12 cellular contexts compared by ENCODE assay signal in the genomic region with DNA sequence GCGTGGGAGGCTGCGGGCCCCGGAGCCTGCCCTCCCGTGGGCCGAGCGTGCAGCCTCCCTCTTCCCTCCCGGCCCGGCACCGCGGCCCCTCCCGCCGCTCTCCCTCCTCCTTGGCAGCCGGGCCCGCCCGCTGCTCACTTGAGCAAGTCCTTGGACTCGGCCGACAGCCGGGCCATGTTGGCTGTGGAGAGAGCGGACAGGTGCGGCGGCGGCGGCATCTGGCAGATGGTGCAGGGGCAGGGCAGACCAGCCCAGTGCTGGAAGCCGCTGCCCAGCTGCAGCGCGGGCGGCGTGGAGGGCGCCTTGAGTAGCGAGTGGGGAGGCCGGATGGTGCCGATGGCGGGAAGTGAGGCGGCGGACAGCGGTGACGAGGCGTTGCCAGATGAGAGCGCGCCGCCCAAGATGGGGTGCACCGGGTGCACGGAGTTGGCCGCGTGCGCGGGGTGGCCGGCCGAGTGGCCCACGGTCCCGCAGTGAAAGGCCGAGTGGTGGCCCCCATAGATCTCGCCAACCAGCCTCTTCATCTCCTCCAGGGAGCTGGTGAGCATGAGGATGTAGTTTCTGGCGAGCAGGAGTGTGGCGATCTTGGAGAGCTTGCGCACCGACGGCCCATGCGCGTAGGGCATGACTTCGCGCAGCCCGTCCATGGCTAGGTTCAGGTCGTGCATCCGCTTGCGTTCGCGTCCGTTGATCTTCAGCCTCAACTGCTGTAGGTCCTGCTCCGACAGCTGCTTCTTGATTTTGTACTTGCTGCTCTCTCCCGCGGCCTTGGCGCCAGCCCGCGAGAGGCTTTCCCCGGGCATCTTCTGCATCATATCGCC. TPM values are rescaled to one million over a fixed set of nuclear protein-coding genes. Genes with fewer than 3 reads are reported as not detected.
DNase-seq lines count a peak whose midpoint lies in the region; ATAC-seq and TF ChIP-seq lines count a peak whose summit lies in the region.
"Had no signal": no experiment of that assay in that cellular context is flagged by ENCODE, and none has a peak within 500 bp of the region (broad histone marks: within the 10 kb centered on the region; RNA-seq: fewer than 3 reads in every experiment).

No MANE protein-coding gene starts in this region.

- no peak for TF ChIP-seq EP300 in sigmoid colon (IDR thresholded peaks at IDR 0.05)

- H3K4me1 Mint-ChIP-seq in brain, result peaks cover 71% of the 10 kb centered on the region
- H3K4me1 Mint-ChIP-seq in naive thymus-derived CD8-positive, alpha-beta T cell, result peaks cover 20 to 70% (median 69%) of the 10 kb centered on the region in 4 donors

- H3K9me3 ChIP-seq in uterus (no peaks in the 10 kb centered on the region), sigmoid colon (no peaks in the 10 kb centered on the region)
- H3K9me3 ChIP-seq: upper lobe of left lung had no signal

- intact Hi-C loops in uterus (cut with DNase I; ENCODE audit: low total_unique reads) (no loop called here), sigmoid colon (cut with DNase I) (no loop called here)

- no peak for TF ChIP-seq POLR2A in uterus (IDR thresholded peaks at IDR 0.05)
- TF ChIP-seq POLR2A in sigmoid colon (IDR thresholded peaks at IDR 0.05), result no peak

- peak overlapping the region in 2 of 5 experiments; percentile 21 to 96 for H3K27ac Mint-ChIP-seq in brain
- peak overlapping the region in 1 of 10 donors; percentile 53 for H3K27ac Mint-ChIP-seq in naive thymus-derived CD8-positive, alpha-beta T cell

- no peaks in the 10 kb centered on the region for H3K36me3 Mint-ChIP-seq in brain
- peaks cover 0 to 12% (median 3%) of the 10 kb centered on the region in 3 donors for H3K36me3 Mint-ChIP-seq in naive thymus-derived CD8-positive, alpha-beta T cell

- H3K9me3 Mint-ChIP-seq in brain, result peaks cover 0 to 12% (median 8%) of the 10 kb centered on the region in 5 experiments
- H3K9me3 Mint-ChIP-seq in naive thymus-derived CD8-positive, alpha-beta T cell, result peaks cover 0 to 10% (median 0%) of the 10 kb centered on the region in 9 donors

- H3K4me1 ChIP-seq in uterus (no peaks in the 10 kb centered on the region), sigmoid colon (peaks cover 0 to 65% (median 60%) of the 10 kb centered on the region in 4 donors)

- peaks cover 100% of the 10 kb centered on the region for H3K27me3 Mint-ChIP-seq in brain
- H3K27me3 Mint-ChIP-seq in naive thymus-derived CD8-positive, alpha-beta T cell, result peaks cover 54 to 99% (median 77%) of the 10 kb centered on the region in 5 donors

- H3K4me3 Mint-ChIP-seq in brain, result peak overlapping the region; percentile 60 to 90 (median 77)
- H3K4me3 Mint-ChIP-seq in naive thymus-derived CD8-positive, alpha-beta T cell, result peak overlapping the region; percentile 54 to 84 (median 72)

- POLR2A ChIA-PET in naive thymus-derived CD8-positive, alpha-beta T cell (lab: Charles Lee), result no interaction called here

- peak; percentile 43 for DNase-seq in D341Med (ENCODE audit: low spot score)
- peak; percentile 71 for DNase-seq in NCI-H2171 treated with DMSO at 0.1 percent for 48 hours (lab: John Stamatoyannopoulos, UW)
- DNase-seq in naive thymus-derived CD8-positive, alpha-beta T cell, result peak in 2 of 10 donors; percentile 26 to 33
- DNase-seq in uterus, result no peak
- DNase-seq in sigmoid colon, result no peak
- no peak for DNase-seq in AG08396 (ENCODE audit: low spot score)
- DNase-seq: KBM-7 had no signal

- TF ChIP-seq CTCF in brain (conservative IDR thresholded peaks at IDR 0.05), result no peak
- TF ChIP-seq CTCF in uterus (IDR thresholded peaks at IDR 0.05), result no peak
- TF ChIP-seq CTCF in sigmoid colon (IDR thresholded peaks at IDR 0.05), result no peak

- WGBS in sigmoid colon, 2 donors, result 5 to 12% methylated on average over 77 of the region's 77 CpGs

- ATAC-seq in naive thymus-derived CD8-positive, alpha-beta T cell, result peak in 1 of 2 donors; percentile 20
- no peak for ATAC-seq in GM18873 (IDR thresholded peaks at IDR 0.05; ENCODE audit: low FRiP score, unreplicated experiment)
- ATAC-seq: sciatic nerve had no signal

- H3K4me3 ChIP-seq in uterus (no peak overlapping the region), sigmoid colon (peak overlapping the region in 2 of 4 donors; percentile 11 to 24)

- H3K27me3 ChIP-seq in uterus (peaks cover 5 to 83% of the 10 kb centered on the region in 2 donors), sigmoid colon (peaks cover 78 to 100% (median 98%) of the 10 kb centered on the region in 3 donors)

- H3K27ac ChIP-seq in uterus (no peak overlapping the region), sigmoid colon (no peak overlapping the region)
- H3K27ac ChIP-seq: upper lobe of left lung had no signal

- H3K36me3 ChIP-seq in uterus (no peaks in the 10 kb centered on the region), sigmoid colon (no peaks in the 10 kb centered on the region)
- H3K36me3 ChIP-seq: upper lobe of left lung had no signal

RNA-seq across cellular contexts. Expression of gene OLIG3, which starts 0.8 kb away (rescaled TPM):
- polyA plus RNA-seq in brain (ENCODE audit: insufficient read depth, low read depth, low replicate concordance) (not detected), sigmoid colon (not detected)
- total RNA-seq in naive thymus-derived CD8-positive, alpha-beta T cell, result not detected
- not detected for polyA plus RNA-seq in naive thymus-derived CD8-positive, alpha-beta T cell
- total RNA-seq in uterus (not detected), sigmoid colon (not detected)
- total RNA-seq: frontal cortex, sciatic nerve, upper lobe of left lung had no signal

Comparison
In these comparisons a context has a peak if more than half of its experiments do, and no peak if none do; other contexts are left out.
1. DNase-seq: peak in D341Med (single experiment) and NCI-H2171 treated with DMSO at 0.1 percent for 48 hours (single experiment); none in uterus (0 of 2), sigmoid colon (single experiment) and AG08396 (single experiment).